ENCODE assay signal across 17 cellular contexts in the genomic region with DNA sequence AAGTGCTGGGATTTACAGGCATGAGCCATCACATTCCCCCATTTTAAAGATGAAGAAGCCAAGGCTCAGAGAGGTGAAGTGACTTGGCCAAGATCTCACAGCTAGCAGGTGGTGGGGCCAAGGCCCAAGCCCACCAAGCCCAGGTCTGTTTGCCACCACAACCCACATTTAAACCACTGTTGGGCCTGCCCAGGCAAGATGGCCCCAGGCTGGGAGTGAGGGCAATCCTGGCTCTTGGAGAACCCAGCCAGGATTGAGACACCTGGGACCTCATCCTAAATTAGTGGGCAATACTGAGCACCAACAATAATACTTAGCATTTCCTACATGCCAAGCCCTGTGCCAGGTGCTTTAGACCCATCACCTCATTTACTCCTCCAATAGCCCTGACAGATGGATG. TPM values are rescaled to one million over a fixed set of nuclear protein-coding genes. Genes with fewer than 3 reads are reported as not detected.
"Had no signal": no experiment of that assay in that cellular context is flagged by ENCODE, and none has a peak within 500 bp of the region (broad histone marks: within the 10 kb centered on the region; RNA-seq: fewer than 3 reads in every experiment).

No MANE protein-coding gene starts in this region.

- H3K4me3 ChIP-seq: colonic mucosa, ovary, upper lobe of left lung, vagina had no signal

- H3K36me3 ChIP-seq: colonic mucosa, ovary, upper lobe of left lung, vagina had no signal

- H3K9me3 Mint-ChIP-seq: naive thymus-derived CD4-positive, alpha-beta T cell had no signal

- H3K4me1 ChIP-seq: colonic mucosa, upper lobe of left lung, vagina had no signal

- H3K9me3 ChIP-seq: colonic mucosa, ovary, upper lobe of left lung, vagina had no signal

- DNase-seq: cerebellar nuclear complex; colonic mucosa; dermis blood vessel endothelial cell; foreskin melanocyte; kidney glomerular epithelial cell; mammary epithelial cell; naive thymus-derived CD4-positive, alpha-beta T cell; ovary; right cardiac atrium; small intestine; stimulated activated CD4-positive, alpha-beta T cell treated with anti-CD3 and anti-CD28 coated beads, Interleukin-2, amount 100 ng/mL, for 48 hours; stimulated activated naive CD4-positive, alpha-beta T cell treated with Interleukin-2 at 50 U/mL for 16 hours; upper lobe of left lung had no signal

- ATAC-seq: naive thymus-derived CD4-positive, alpha-beta T cell; right cardiac atrium had no signal

- H3K27ac Mint-ChIP-seq: naive thymus-derived CD4-positive, alpha-beta T cell had no signal

- H3K27me3 ChIP-seq: ovary, vagina had no signal

- H3K4me3 Mint-ChIP-seq: naive thymus-derived CD4-positive, alpha-beta T cell had no signal

- H3K36me3 Mint-ChIP-seq: naive thymus-derived CD4-positive, alpha-beta T cell had no signal

- H3K27ac ChIP-seq: colonic mucosa, ovary, upper lobe of left lung, vagina had no signal

RNA-seq across cellular contexts. Expression of gene IGDCC3, which starts 6.9 kb away (rescaled TPM):
- total RNA-seq: dermis blood vessel endothelial cell; mammary epithelial cell; mesenteric fat pad; mononuclear cell; naive thymus-derived CD4-positive, alpha-beta T cell had no signal
- polyA plus RNA-seq: liver; mammary epithelial cell; naive thymus-derived CD4-positive, alpha-beta T cell had no signal

RNA-seq across cellular contexts. Expression of gene IGDCC4, which starts 51.9 kb away (rescaled TPM):
- polyA plus RNA-seq: liver had no signal
